In genomic region chr16:57118461-57119084, GRCh38 we compare ENCODE assay signal across 14 cellular contexts. TPM values are rescaled to one million over a fixed set of nuclear protein-coding genes. Genes with fewer than 3 reads are reported as not detected.
DNase-seq lines count a peak whose midpoint lies in the region; TF ChIP-seq lines count a peak whose summit lies in the region.
"Had no signal": no experiment of that assay in that cellular context is flagged by ENCODE, and none has a peak within 500 bp of the region (broad histone marks: within the 10 kb centered on the region; RNA-seq: fewer than 3 reads in every experiment).

No MANE protein-coding gene starts in this region.

- no peaks in the 10 kb centered on the region for H3K36me3 ChIP-seq in osteoblast (ENCODE audit: insufficient read depth, low read length)

- DNase-seq in A172 (ENCODE audit: low spot score) (peak; percentile 73), ELR (ENCODE audit: low read depth) (peak; percentile 56), choroid plexus epithelial cell (ENCODE audit: low read depth) (peak; percentile 22), osteoblast (ENCODE audit: insufficient read length, low spot score, missing footprints) (peak; percentile 34), SHP77 (lab: John Stamatoyannopoulos, UW) (no peak), NCI-H2196 (lab: John Stamatoyannopoulos, UW; ENCODE audit: unreplicated experiment) (no peak), HEK293T (ENCODE audit: extremely low spot score) (no peak), superior temporal gyrus (ENCODE audit: extremely low spot score) (no peak)
- DNase-seq: CD4-positive, alpha-beta memory T cell; DMS153; DMS79 treated with DMSO at 0.1 percent for 48 hours had no signal

- no peaks in the 10 kb centered on the region for H4K20me1 ChIP-seq in osteoblast (ENCODE audit: insufficient read depth, low read length)

- TF ChIP-seq CTCF in choroid plexus epithelial cell (conservative IDR thresholded peaks at IDR 0.05; ENCODE audit: low read depth, low read length) = no peak
- no peak for TF ChIP-seq CTCF in osteoblast (IDR thresholded peaks at IDR 0.05; ENCODE audit: extremely low read depth, low read depth, low read length)

- peaks cover under 1% of the 10 kb centered on the region for H3K4me1 ChIP-seq in osteoblast (ENCODE audit: insufficient read depth, low read length)

- no peak overlapping the region for H3K27ac ChIP-seq in osteoblast (ENCODE audit: low read depth, low read length)
- H3K27ac ChIP-seq: 22Rv1, C4-2B, KMS-11 had no signal

- CTCF ChIA-PET in HEK293T (lab: Yijun Ruan, JAX) = interaction anchor here (1.3 kb wide), 1 partner anchor 154 kb away, joined by 3 read pairs; no protein-coding TSS in a partner anchor

- H3K4me2 ChIP-seq in osteoblast (ENCODE audit: insufficient read depth, low read length) = no peak overlapping the region
- H3K4me2 ChIP-seq: KMS-11 had no signal

- H3K4me3 ChIP-seq in choroid plexus epithelial cell (ENCODE audit: low read depth, low read length) (no peak overlapping the region), osteoblast (ENCODE audit: insufficient read depth, low read length) (no peak overlapping the region)

- H3K9me3 ChIP-seq in osteoblast (ENCODE audit: low read depth, low read length) = no peaks in the 10 kb centered on the region

- H3K79me2 ChIP-seq in osteoblast (ENCODE audit: insufficient read depth, low read length) = no peaks in the 10 kb centered on the region

- POLR2A ChIA-PET in HEK293T (lab: Yijun Ruan, JAX) = no interaction called here

- H3K27me3 ChIP-seq in osteoblast (ENCODE audit: insufficient read depth, low read length) = no peaks in the 10 kb centered on the region

- no peak overlapping the region for H2AFZ ChIP-seq in osteoblast (ENCODE audit: low read length)

TF ChIP-seq in HEK293T, 16 proteins besides CTCF, POLR2A, EP300 and RAD21:
- TF ChIP-seq CTBP1 (IDR thresholded peaks at IDR 0.05; ENCODE audit: borderline replicate concordance) (no peak), BHLHE40 (IDR thresholded peaks at IDR 0.05; ENCODE audit: borderline replicate concordance) (no peak), SP1 (IDR thresholded peaks at IDR 0.05) (no peak), HDGF (IDR thresholded peaks at IDR 0.05; ENCODE audit: borderline replicate concordance) (no peak), SUZ12 (IDR thresholded peaks at IDR 0.05) (no peak), ARNT (IDR thresholded peaks at IDR 0.05) (no peak), LEF1 (IDR thresholded peaks at IDR 0.05; ENCODE audit: borderline replicate concordance) (no peak), FOXA1 (IDR thresholded peaks at IDR 0.05) (no peak), ZNF384 (IDR thresholded peaks at IDR 0.05) (no peak), L3MBTL2 (conservative IDR thresholded peaks at IDR 0.05) (no peak), FOXK2 (IDR thresholded peaks at IDR 0.05) (no peak), ELF4 (IDR thresholded peaks at IDR 0.05) (no peak), TARDBP (IDR thresholded peaks at IDR 0.05) (no peak), PKNOX1 (IDR thresholded peaks at IDR 0.05) (no peak), FOXM1 (IDR thresholded peaks at IDR 0.05; ENCODE audit: borderline replicate concordance) (no peak), NFRKB (IDR thresholded peaks at IDR 0.05) (no peak)

RNA-seq across cellular contexts. Expression of gene CPNE2, which starts 26.2 kb away (rescaled TPM):
- 40.5 and 43.0 TPM in 2 replicates for total RNA-seq in A172 (2014; rRNA removed; shearing (Covaris generic))
- total RNA-seq in osteoblast = 11.6 and 15.3 TPM in 2 replicates

Comparison
In these comparisons a context has a peak if more than half of its experiments do, and no peak if none do; other contexts are left out.
1. DNase-seq: peak in A172 (single experiment), ELR (single experiment), choroid plexus epithelial cell (single experiment) and osteoblast (single experiment); none in SHP77 (0 of 2), NCI-H2196 (single experiment), HEK293T (single experiment) and superior temporal gyrus (single experiment).